ENCODE assay signal across 18 cellular contexts in genomic region chr15:76866008-76866407, GRCh38. TPM values are rescaled to one million over a fixed set of nuclear protein-coding genes. Genes with fewer than 3 reads are reported as not detected.
A peak's percentile ranks its signal among the peaks of the same experiment; 100 is the strongest.
DNase-seq lines count a peak whose midpoint lies in the region; ATAC-seq, FAIRE-seq and TF ChIP-seq lines count a peak whose summit lies in the region.
"Had no signal": no experiment of that assay in that cellular context is flagged by ENCODE, and none has a peak within 500 bp of the region (broad histone marks: within the 10 kb centered on the region; RNA-seq: fewer than 3 reads in every experiment).

No MANE protein-coding gene starts in this region.

- H4K20me1 ChIP-seq in GM23248 (ENCODE audit: insufficient read depth): no peaks in the 10 kb centered on the region

- H3K9ac ChIP-seq in GM23248: no peak overlapping the region

- ATAC-seq in right cardiac atrium: peak; percentile 87
- no peak for ATAC-seq in GM18520 (IDR thresholded peaks at IDR 0.05; ENCODE audit: unreplicated experiment)

- TF ChIP-seq POLR2A in GM12892 (IDR thresholded peaks at IDR 0.05; ENCODE audit: low read depth, low read length): no peak

- no peak overlapping the region for H2AFZ ChIP-seq in GM23248

- in situ Hi-C loops in GM23248 (cut with MboI): no loop called here

- H3K79me2 ChIP-seq in GM23248 (ENCODE audit: insufficient read depth): no peaks in the 10 kb centered on the region

- H3K9me3 ChIP-seq in GM23248 (ENCODE audit: low read depth) (no peaks in the 10 kb centered on the region), right cardiac atrium (ENCODE audit: control insufficient read depth, low read length) (no peaks in the 10 kb centered on the region)
- H3K9me3 ChIP-seq: esophagus muscularis mucosa, Peyer's patch, spleen, testis had no signal

- WGBS in GM23248 (ENCODE audit: low coverage in 1 of 2, low lambda C conversion rate in 2 of 2, missing lambda C conversion rate in 2 of 2), 2 experiments: 95 to 97% methylated on average over 2 of the region's 2 CpGs
- WGBS in right cardiac atrium: 70% methylated on average over 2 of the region's 2 CpGs

- no peaks in the 10 kb centered on the region for H3K9me2 ChIP-seq in GM23248 (ENCODE audit: insufficient read depth)

- H3K4me1 ChIP-seq in GM23248 (ENCODE audit: insufficient read depth) (no peaks in the 10 kb centered on the region), right cardiac atrium (ENCODE audit: control insufficient read depth, insufficient read depth, low read length) (no peaks in the 10 kb centered on the region)
- H3K4me1 ChIP-seq: Peyer's patch, testis had no signal

- no peaks in the 10 kb centered on the region for H3K27me3 ChIP-seq in GM23248 (replicated peaks; ENCODE audit: insufficient read depth)
- H3K27me3 ChIP-seq in right cardiac atrium (ENCODE audit: control insufficient read depth, insufficient read depth): no peaks in the 10 kb centered on the region
- H3K27me3 ChIP-seq: esophagus muscularis mucosa, Peyer's patch, spleen, testis had no signal

- H3K36me3 ChIP-seq in GM23248 (ENCODE audit: low read depth): no peaks in the 10 kb centered on the region
- H3K36me3 ChIP-seq: esophagus muscularis mucosa, Peyer's patch had no signal

- no peak overlapping the region for H3K4me3 ChIP-seq in GM23248
- H3K4me3 ChIP-seq in right cardiac atrium (ENCODE audit: low read length): no peak overlapping the region
- H3K4me3 ChIP-seq: esophagus muscularis mucosa, Peyer's patch, spleen, testis had no signal

- intact Hi-C loops in right cardiac atrium (cut with DNase I): loop anchor here in 1 of 4 donors (10.0 kb wide), 1 partner anchor 671 kb away; no protein-coding TSS in a partner anchor

- H3F3A ChIP-seq in GM23248 (ENCODE audit: insufficient read depth): no peaks in the 10 kb centered on the region

- DNase-seq in NCI-H82 (lab: John Stamatoyannopoulos, UW) (peak; percentile 5), NCI-H82 treated with DMSO at 0.1 percent for 48 hours (lab: John Stamatoyannopoulos, UW; ENCODE audit: unreplicated experiment) (no peak), GM23248 (peak; percentile 1), cerebellar cortex (ENCODE audit: low spot score) (peak; percentile 40), right cardiac atrium (peak in 2 of 3 donors; percentile 28 to 74), mucosa of gallbladder (ENCODE audit: low spot score) (no peak), GM12892 (ENCODE audit: insufficient read length) (no peak)
- DNase-seq: 8988T; activated CD4-positive, alpha-beta T cell treated with anti-CD3 and anti-CD28 coated beads for 4 hours; activated naive CD8-positive, alpha-beta T cell treated with anti-CD3 and anti-CD28 coated beads, Interleukin-2, amount 10 ng/mL, durations not matched to agents 7 days and 5 days; DMS153; Peyer's patch; spleen; testis had no signal

- no peak for FAIRE-seq in GM12892 (lab: Jason Lieb, UNC)
- FAIRE-seq: bronchial epithelial cell, keratinocyte had no signal

- H3K27ac ChIP-seq in GM23248 (no peak overlapping the region), right cardiac atrium (ENCODE audit: low read length) (no peak overlapping the region)
- H3K27ac ChIP-seq: esophagus muscularis mucosa, Peyer's patch, spleen, testis had no signal

- no peak overlapping the region for H3K4me2 ChIP-seq in GM23248 (ENCODE audit: unreplicated experiment)

RNA-seq across cellular contexts. Expression of gene SCAPER, which starts 39.1 kb away (rescaled TPM):
- 5.9 and 10.4 TPM in 2 replicates for total RNA-seq in GM23248 (2014; rRNA removed; shearing (Covaris generic))
- polyA plus RNA-seq in GM23248 (2016; fragmentation: Nextera tagmentation; extraction: Ambion mirVana) (5.5 and 7.8 TPM in 2 replicates), right cardiac atrium (16.3 TPM)
- total RNA-seq in right cardiac atrium (10 to 100 TPM; 35.9 to 43.5 (median 37.7) TPM), mucosa of gallbladder (20.7 TPM)
- polyA plus RNA-seq in GM12892 (2012; ENCODE audit: missing spikeins): 7.8 TPM

Comparison
In these comparisons a context has a peak if more than half of its experiments do, and no peak if none do; other contexts are left out.
1. DNase-seq: peak in NCI-H82 (single experiment), GM23248 (single experiment), cerebellar cortex (single experiment) and right cardiac atrium (2 of 3); none in NCI-H82 treated with DMSO at 0.1 percent for 48 hours (single experiment), mucosa of gallbladder (single experiment) and GM12892 (single experiment).